ENCODE assay signal across 25 cellular contexts in the genomic region with DNA sequence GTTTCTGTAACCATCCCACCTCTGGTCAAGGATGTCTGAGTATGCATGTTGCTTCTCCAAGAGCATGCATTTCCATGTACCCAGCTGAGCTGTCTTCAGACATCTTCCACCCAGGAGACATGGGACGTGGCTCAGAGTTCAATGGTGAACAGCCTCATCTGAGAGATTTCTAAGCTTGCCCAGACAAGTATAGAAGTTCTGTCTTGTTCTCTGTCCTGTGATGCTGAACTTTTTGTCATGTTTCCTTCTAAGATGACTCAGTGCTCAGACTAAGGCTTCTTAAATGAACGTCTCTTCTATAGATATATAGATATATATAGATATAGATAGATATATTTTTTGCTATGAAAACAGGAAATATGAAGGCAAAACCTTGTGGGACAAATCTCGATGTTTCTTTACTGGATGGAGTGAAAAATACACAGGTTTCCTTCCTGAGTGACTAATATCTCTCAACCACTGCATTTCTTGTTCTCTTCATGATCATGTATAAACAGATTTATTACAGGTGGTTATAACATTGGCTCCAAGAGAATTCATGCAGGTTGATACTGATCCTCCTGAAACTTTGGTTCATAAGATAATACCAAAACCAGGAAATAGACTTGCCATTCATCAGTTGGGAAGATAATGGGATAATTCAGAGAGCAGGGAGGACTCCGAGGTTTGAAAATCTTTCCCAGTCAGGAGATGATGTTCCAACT.
DNase-seq lines count a peak whose midpoint lies in the region; ATAC-seq, FAIRE-seq and TF ChIP-seq lines count a peak whose summit lies in the region.
"Had no signal": no experiment of that assay in that cellular context is flagged by ENCODE, and none has a peak within 500 bp of the region (broad histone marks: within the 10 kb centered on the region; RNA-seq: fewer than 3 reads in every experiment).

No MANE protein-coding gene starts in this region.

- CTCF ChIA-PET in mammary epithelial cell (lab: Charles Lee; ENCODE audit: low non-redundant PET): no interaction called here

- H3K79me2 ChIP-seq in mammary epithelial cell (ENCODE audit: insufficient read depth, low read length): no peaks in the 10 kb centered on the region

- no peaks in the 10 kb centered on the region for H3K36me3 ChIP-seq in mammary epithelial cell (ENCODE audit: insufficient read depth, low read length)
- H3K36me3 ChIP-seq: BE2C had no signal

- dilution Hi-C loops in mammary epithelial cell (cut with HindIII; ENCODE audit: low sequenced_read_pairs): no loop called here

- H3K4me2 ChIP-seq in mammary epithelial cell (ENCODE audit: insufficient read depth, low read depth, low read length): peak overlapping the region; percentile 55
- H3K4me2 ChIP-seq: SK-N-SH had no signal

- no peak overlapping the region for H3K9ac ChIP-seq in mammary epithelial cell (ENCODE audit: insufficient read depth, low read length)
- H3K9ac ChIP-seq: SK-N-SH had no signal

- no peaks in the 10 kb centered on the region for H4K20me1 ChIP-seq in mammary epithelial cell (ENCODE audit: insufficient read depth, low read length)

- ATAC-seq in HG03432 (IDR thresholded peaks at IDR 0.05; ENCODE audit: unreplicated experiment): peak; percentile 40
- ATAC-seq in foreskin keratinocyte: peak; percentile 84
- ATAC-seq: Panc1 had no signal

- no peak for FAIRE-seq in D721Med (lab: Jason Lieb, UNC)
- FAIRE-seq: H1, HTR-8/SVneo had no signal

- DNase-seq in COLO829 (ENCODE audit: low spot score) (peak; percentile 5), mammary epithelial cell (peak; percentile 87), foreskin keratinocyte (peak; percentile 91 to 93), NOMO-1 treated with DMSO at 0.1 percent for 48 hours (lab: John Stamatoyannopoulos, UW; ENCODE audit: unreplicated experiment) (no peak), GM03348 (ENCODE audit: low spot score) (no peak), D721Med (ENCODE audit: insufficient read length, low spot score) (no peak)
- DNase-seq: 8988T; ACHN; BE2C; Calu3; CD8-positive, alpha-beta memory T cell; HCEC 1CT; KG1; MM.1S; NCI-H1694; NCI-H2029 treated with DMSO at 0.1 percent for 48 hours; NCI-H446 treated with DMSO at 0.1 percent for 48 hours; NCI-H526; NCI-H82; SK-N-SH; SW 1271 had no signal

- no peak overlapping the region for H3K4me3 ChIP-seq in mammary epithelial cell (replicated peaks in 1 of 3; ENCODE audit: insufficient read depth in 1 of 3, low read depth in 2 of 3, low read length in 3 of 3)

- peak overlapping the region; percentile 66 for H2AFZ ChIP-seq in mammary epithelial cell (ENCODE audit: low read depth, low read length)

- no peaks in the 10 kb centered on the region for H3K27me3 ChIP-seq in mammary epithelial cell (ENCODE audit: insufficient read depth, low read length)
- no peaks in the 10 kb centered on the region for H3K27me3 ChIP-seq in foreskin keratinocyte
- H3K27me3 ChIP-seq: BE2C had no signal

- 23% methylated on average over 4 of the region's 4 CpGs for WGBS in mammary epithelial cell (ENCODE audit: low coverage, missing lambda C conversion rate)

- TF ChIP-seq CTCF in mammary epithelial cell (conservative IDR thresholded peaks at IDR 0.05 in 1 of 2, IDR thresholded peaks at IDR 0.05 in 1 of 2; ENCODE audit: extremely low read depth in 1 of 2, insufficient read depth in 1 of 2, low read depth in 1 of 2, low read length in 2 of 2): no peak
- no peak for TF ChIP-seq CTCF in foreskin keratinocyte (conservative IDR thresholded peaks at IDR 0.05)
- no peak for TF ChIP-seq CTCF in D721Med (IDR thresholded peaks at IDR 0.05; ENCODE audit: insufficient read depth, missing control alignments)

- in situ Hi-C loops in mammary epithelial cell (cut with MboI; ENCODE audit: low sequenced_read_pairs in 2 of 2): loop anchor here in 1 of 2 donors (10.0 to 25.0 kb wide), 2 partner anchors 106 to 248 kb away; no protein-coding TSS in a partner anchor

- intact Hi-C loops in mammary epithelial cell (cut with micrococcal nuclease): no loop called here

- TSS peak; percentile 62 for BruUV-seq in mammary epithelial cell (replicated peaks; lab: Mats Ljungman, UMichigan)

- H3K4me1 ChIP-seq in mammary epithelial cell (ENCODE audit: insufficient read depth, low read length) (peaks cover 48% of the 10 kb centered on the region), foreskin keratinocyte (peaks cover 41% of the 10 kb centered on the region)
- H3K4me1 ChIP-seq: BE2C had no signal

- H3K9me3 ChIP-seq in mammary epithelial cell (replicated peaks; ENCODE audit: insufficient read depth, low read length): no peaks in the 10 kb centered on the region
- H3K9me3 ChIP-seq: BE2C, SK-N-SH had no signal

- H3K27ac ChIP-seq in mammary epithelial cell (ENCODE audit: insufficient read depth, low read depth, low read length): peak overlapping the region; percentile 77
- peak overlapping the region; percentile 89 for H3K27ac ChIP-seq in foreskin keratinocyte

Comparison
In these comparisons a context has a peak if more than half of its experiments do, and no peak if none do; other contexts are left out.
1. DNase-seq: peak in COLO829 (single experiment), mammary epithelial cell (single experiment) and foreskin keratinocyte (2 of 2); none in NOMO-1 treated with DMSO at 0.1 percent for 48 hours (single experiment), GM03348 (single experiment) and D721Med (single experiment).